ENCODE assay signal across 8 cellular contexts in genomic region chr17:38333635-38334295, GRCh38. TPM values are rescaled to one million over a fixed set of nuclear protein-coding genes. Genes with fewer than 3 reads are reported as not detected.
DNase-seq lines count a peak whose midpoint lies in the region; ATAC-seq, FAIRE-seq and TF ChIP-seq lines count a peak whose summit lies in the region.

No MANE protein-coding gene starts in this region.

- no peak overlapping the region for H2AFZ ChIP-seq in mammary epithelial cell (ENCODE audit: low read depth, low read length)

- no peaks in the 10 kb centered on the region for H3K36me3 ChIP-seq in mammary epithelial cell (ENCODE audit: insufficient read depth, low read length)

- no peak overlapping the region for H3K9ac ChIP-seq in mammary epithelial cell (ENCODE audit: insufficient read depth, low read length)

- dilution Hi-C loops in mammary epithelial cell (cut with HindIII; ENCODE audit: low sequenced_read_pairs), result no loop called here

- in situ Hi-C loops in SK-MEL-5 (cut with HindIII; ENCODE audit: low pct_unique_long_range_greater_than_20kb, low sequenced_read_pairs), result no loop called here
- in situ Hi-C loops in mammary epithelial cell (cut with MboI; ENCODE audit: low sequenced_read_pairs in 2 of 2), result loop anchor here in 1 of 2 donors (25.0 kb wide), 1 partner anchor 329 kb away; the partner anchor contains the start of gene EPOP

- DNase-seq in AG10803 (ENCODE audit: low read depth) (no peak), GM12891 (ENCODE audit: insufficient read length, low spot score) (peak; percentile 74), SK-MEL-5 (ENCODE audit: low read depth, low spot score) (peak; percentile 58), mammary epithelial cell (no peak), NCI-H2171 treated with DMSO at 0.1 percent for 48 hours (lab: John Stamatoyannopoulos, UW) (no peak), foreskin melanocyte (no peak)

- H3K4me2 ChIP-seq in mammary epithelial cell (ENCODE audit: insufficient read depth, low read depth, low read length), result no peak overlapping the region

- BruUV-seq in mammary epithelial cell (replicated peaks; lab: Mats Ljungman, UMichigan), result no TSS peak

- no peak overlapping the region for H3K4me3 ChIP-seq in AG10803 (ENCODE audit: low read length)
- no peak overlapping the region for H3K4me3 ChIP-seq in mammary epithelial cell (replicated peaks in 1 of 3; ENCODE audit: insufficient read depth in 1 of 3, low read depth in 2 of 3, low read length in 3 of 3)

- intact Hi-C loops in mammary epithelial cell (cut with micrococcal nuclease), result no loop called here

- H3K4me1 ChIP-seq in mammary epithelial cell (ENCODE audit: insufficient read depth, low read length), result peaks cover under 1% of the 10 kb centered on the region

- no peaks in the 10 kb centered on the region for H3K79me2 ChIP-seq in mammary epithelial cell (ENCODE audit: insufficient read depth, low read length)

- H3K27me3 ChIP-seq in mammary epithelial cell (ENCODE audit: insufficient read depth, low read length), result no peaks in the 10 kb centered on the region

- ATAC-seq in GM21717 (IDR thresholded peaks at IDR 0.05; ENCODE audit: unreplicated experiment), result no peak

- H3K9me3 Mint-ChIP-seq in nephron, result no peaks in the 10 kb centered on the region

- H3K27ac Mint-ChIP-seq in nephron, result no peak overlapping the region

- no peak overlapping the region for H3K4me3 Mint-ChIP-seq in nephron

- CTCF ChIA-PET in mammary epithelial cell (lab: Charles Lee; ENCODE audit: low non-redundant PET), result interaction anchor here (0.6 to 1.4 kb wide), 2 partner anchors 11 to 523 kb away, joined by 3 read pairs; no protein-coding TSS in a partner anchor

- H3K4me1 Mint-ChIP-seq in nephron, result no peaks in the 10 kb centered on the region

- no peak for FAIRE-seq in GM12891 (lab: Jason Lieb, UNC)

- no peak overlapping the region for H3K27ac ChIP-seq in mammary epithelial cell (ENCODE audit: insufficient read depth, low read depth, low read length)

- H3K9me3 ChIP-seq in mammary epithelial cell (replicated peaks; ENCODE audit: insufficient read depth, low read length), result no peaks in the 10 kb centered on the region

- TF ChIP-seq CTCF in AG10803 (conservative IDR thresholded peaks at IDR 0.05; ENCODE audit: low read length) (peak; percentile 47), mammary epithelial cell (conservative IDR thresholded peaks at IDR 0.05 in 1 of 2, IDR thresholded peaks at IDR 0.05 in 1 of 2; ENCODE audit: extremely low read depth in 1 of 2, insufficient read depth in 1 of 2, low read depth in 1 of 2, low read length in 2 of 2) (peak; percentile 73 to 75), nephron (IDR thresholded peaks at IDR 0.05; ENCODE audit: unreplicated experiment in 3 of 3) (peak; percentile 30 to 48 (median 39))

- H3K27me3 Mint-ChIP-seq in nephron (ENCODE audit: low read depth), result peaks cover 34% of the 10 kb centered on the region

- WGBS in mammary epithelial cell (ENCODE audit: low coverage, missing lambda C conversion rate), result 51% methylated on average over 4 of the region's 12 CpGs

- no peaks in the 10 kb centered on the region for H4K20me1 ChIP-seq in mammary epithelial cell (ENCODE audit: insufficient read depth, low read length)

- no peaks in the 10 kb centered on the region for H3K36me3 Mint-ChIP-seq in nephron (ENCODE audit: low read depth)

- no peak for TF ChIP-seq POLR2A in GM12891 (IDR thresholded peaks at IDR 0.05; ENCODE audit: low read depth, low read length)

TF ChIP-seq in GM12891, 5 proteins besides CTCF, POLR2A, EP300 and RAD21:
- TF ChIP-seq SPI1 (IDR thresholded peaks at IDR 0.05; ENCODE audit: low read depth, low read length) (no peak), POLR2AphosphoS5 (IDR thresholded peaks at IDR 0.05; ENCODE audit: low read depth, low read length) (no peak), TAF1 (IDR thresholded peaks at IDR 0.05; ENCODE audit: low read depth, low read length) (no peak), POU2F2 (IDR thresholded peaks at IDR 0.05; ENCODE audit: low read depth, low read length) (no peak), PAX5 (IDR thresholded peaks at IDR 0.05; ENCODE audit: insufficient read depth, low read length, severe bottlenecking) (no peak)

RNA-seq across cellular contexts. Expression of gene GPR179, which starts 10.0 kb away (rescaled TPM):
- 0.04 TPM for polyA plus RNA-seq in GM12891 (2012; ENCODE audit: low read depth, missing spikeins)
- 0.05 and 0.11 TPM in 2 replicates for total RNA-seq in SK-MEL-5 (2014; rRNA removed; shearing (Covaris generic))
- polyA plus RNA-seq in SK-MEL-5 (2015; cell fraction: cytosol; rRNA removed), result 0.05 and 0.06 TPM in 2 replicates
- 0.18 TPM in 1 of 2 replicates, not detected in the other for polyA plus RNA-seq in SK-MEL-5 (2015; cell fraction: nucleus; rRNA removed)
- not detected for total RNA-seq in mammary epithelial cell
- under 0.01 TPM for polyA plus RNA-seq in mammary epithelial cell
- not detected for polyA minus RNA-seq in mammary epithelial cell

RNA-seq across cellular contexts. Expression of gene SOCS7, which starts 17.9 kb away (rescaled TPM):
- 5.3 TPM for polyA plus RNA-seq in GM12891 (2012; ENCODE audit: low read depth, missing spikeins)
- total RNA-seq in SK-MEL-5 (2014; rRNA removed; shearing (Covaris generic)), result 17.3 and 21.3 TPM in 2 replicates
- polyA plus RNA-seq in SK-MEL-5 (2015; cell fraction: cytosol; rRNA removed), result 20.3 and 30.9 TPM in 2 replicates
- polyA plus RNA-seq in SK-MEL-5 (2015; cell fraction: nucleus; rRNA removed), result 18.5 and 24.1 TPM in 2 replicates
- 10 to 100 TPM; 16.2 to 23.2 TPM for total RNA-seq in mammary epithelial cell
- 9.6 TPM for polyA plus RNA-seq in mammary epithelial cell
- 53.3 TPM for polyA minus RNA-seq in mammary epithelial cell

RNA-seq across cellular contexts. Expression of gene MRPL45, which starts 36.8 kb away (rescaled TPM):
- 43.5 TPM for polyA plus RNA-seq in GM12891 (2012; ENCODE audit: low read depth, missing spikeins)
- 75.9 and 80.0 TPM in 2 replicates for total RNA-seq in SK-MEL-5 (2014; rRNA removed; shearing (Covaris generic))
- 55.3 and 61.1 TPM in 2 replicates for polyA plus RNA-seq in SK-MEL-5 (2015; cell fraction: cytosol; rRNA removed)
- polyA plus RNA-seq in SK-MEL-5 (2015; cell fraction: nucleus; rRNA removed), result 21.1 and 21.3 TPM in 2 replicates
- 10 to 100 TPM; 30.7 to 34.1 TPM for total RNA-seq in mammary epithelial cell
- polyA plus RNA-seq in mammary epithelial cell, result 47.0 TPM
- 29.5 TPM for polyA minus RNA-seq in mammary epithelial cell

Comparison
In these comparisons a context has a peak if more than half of its experiments do, and no peak if none do; other contexts are left out.
1. DNase-seq: peak in GM12891 (single experiment) and SK-MEL-5 (single experiment); none in AG10803 (single experiment), mammary epithelial cell (single experiment), NCI-H2171 treated with DMSO at 0.1 percent for 48 hours (single experiment) and foreskin melanocyte (single experiment).
2. Peak in every context shown above with its lines, with median percentiles within 50 percentile points of each other: CTCF ChIP-seq.